ENCODE assay signal across 1 cellular context in genomic region chr1:179095377-179095776, GRCh38.
TF ChIP-seq lines count a peak whose summit lies in the region.

No MANE protein-coding gene starts in this region.

TF ChIP-seq in K562, 482 proteins besides CTCF, POLR2A, EP300 and RAD21 (continued from another document):
- TF ChIP-seq UBTF (IDR thresholded peaks at IDR 0.05; ENCODE audit: borderline replicate concordance in 1 of 2, low read depth in 2 of 2, low read length in 2 of 2): no peak
- TF ChIP-seq ZNF212 (CRISPR knock-in tag; IDR thresholded peaks at IDR 0.05): no peak
- TF ChIP-seq ZBTB26 (CRISPR knock-in tag; IDR thresholded peaks at IDR 0.05): no peak
- TF ChIP-seq KLF16 (IDR thresholded peaks at IDR 0.05): no peak
- no peak for TF ChIP-seq MAFK (IDR thresholded peaks at IDR 0.05; ENCODE audit: low read length)
- TF ChIP-seq, protein P1, sequence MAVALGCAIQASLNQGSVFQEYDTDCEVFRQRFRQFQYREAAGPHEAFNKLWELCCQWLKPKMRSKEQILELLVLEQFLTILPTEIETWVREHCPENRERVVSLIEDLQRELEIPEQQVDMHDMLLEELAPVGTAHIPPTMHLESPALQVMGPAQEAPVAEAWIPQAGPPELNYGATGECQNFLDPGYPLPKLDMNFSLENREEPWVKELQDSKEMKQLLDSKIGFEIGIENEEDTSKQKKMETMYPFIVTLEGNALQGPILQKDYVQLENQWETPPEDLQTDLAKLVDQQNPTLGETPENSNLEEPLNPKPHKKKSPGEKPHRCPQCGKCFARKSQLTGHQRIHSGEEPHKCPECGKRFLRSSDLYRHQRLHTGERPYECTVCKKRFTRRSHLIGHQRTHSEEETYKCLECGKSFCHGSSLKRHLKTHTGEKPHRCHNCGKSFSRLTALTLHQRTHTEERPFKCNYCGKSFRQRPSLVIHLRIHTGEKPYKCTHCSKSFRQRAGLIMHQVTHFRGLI (CRISPR knock-in tag; IDR thresholded peaks at IDR 0.05): no peak
- no peak for TF ChIP-seq BCOR (IDR thresholded peaks at IDR 0.05)
- no peak for TF ChIP-seq BRF1 (IDR thresholded peaks at IDR 0.05; ENCODE audit: borderline replicate concordance, extremely low read depth, insufficient read length)
